In the genomic region with DNA sequence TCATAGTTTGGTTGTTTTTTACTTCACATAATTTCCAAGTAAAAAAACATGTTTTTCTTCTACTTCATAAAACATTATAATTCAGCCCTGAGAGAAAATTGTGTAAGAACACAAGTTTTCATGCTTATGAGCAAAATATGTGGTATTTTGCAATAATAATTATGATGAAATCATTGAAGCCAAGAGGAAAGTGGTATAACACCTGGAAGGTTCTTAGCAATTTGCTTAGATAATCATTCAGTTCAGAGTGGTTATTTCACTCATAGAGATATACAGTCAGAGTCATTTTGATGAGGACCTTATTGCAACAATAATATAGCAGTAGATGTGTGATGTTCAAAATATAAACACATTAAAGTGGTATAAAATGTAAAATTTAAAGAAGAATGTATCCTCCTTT, we compare ENCODE assay signal across 18 cellular contexts.
DNase-seq lines count a peak whose midpoint lies in the region; ATAC-seq, FAIRE-seq and TF ChIP-seq lines count a peak whose summit lies in the region.
"Had no signal": no experiment of that assay in that cellular context is flagged by ENCODE, and none has a peak within 500 bp of the region (broad histone marks: within the 10 kb centered on the region; RNA-seq: fewer than 3 reads in every experiment).

No MANE protein-coding gene starts in this region.

- H3K4me3 ChIP-seq in adipocyte (ENCODE audit: low read length) (no peak overlapping the region), choroid plexus epithelial cell (ENCODE audit: low read depth, low read length) (no peak overlapping the region), pancreas (no peak overlapping the region)
- H3K4me3 ChIP-seq: BLaER1, GM23338 had no signal

- H3K27me3 ChIP-seq in adipocyte (replicated peaks; ENCODE audit: control insufficient read depth, insufficient read depth, low read length) (no peaks in the 10 kb centered on the region), pancreas (no peaks in the 10 kb centered on the region)
- H3K27me3 ChIP-seq: BLaER1 had no signal

- H3K4me1 ChIP-seq in adipocyte (ENCODE audit: control insufficient read depth, insufficient read depth, low read length): no peaks in the 10 kb centered on the region
- no peaks in the 10 kb centered on the region for H3K4me1 ChIP-seq in pancreas
- H3K4me1 ChIP-seq: BLaER1 had no signal

- ATAC-seq in pancreas: no peak
- ATAC-seq: GM23338, HCT116 had no signal

- H3K36me3 ChIP-seq in adipocyte (ENCODE audit: control insufficient read depth, insufficient read depth, low read length, severe bottlenecking) (no peaks in the 10 kb centered on the region), pancreas (no peaks in the 10 kb centered on the region)
- H3K36me3 ChIP-seq: BLaER1 had no signal

- DNase-seq in NOMO-1 treated with DMSO at 0.1 percent for 48 hours (lab: John Stamatoyannopoulos, UW; ENCODE audit: unreplicated experiment): peak; percentile 5
- no peak for DNase-seq in NOMO-1 treated with dmso at 0.1 percent for 144 hours (lab: John Stamatoyannopoulos, UW; ENCODE audit: unreplicated experiment)
- peak; percentile 9 for DNase-seq in HCEC 1CT
- peak; percentile 52 for DNase-seq in adipocyte (ENCODE audit: low read depth)
- DNase-seq in choroid plexus epithelial cell (ENCODE audit: low read depth): peak; percentile 4
- no peak for DNase-seq in cerebellum (ENCODE audit: low spot score)
- no peak for DNase-seq in activated CD8-positive, alpha-beta memory T cell treated with anti-CD3 and anti-CD28 coated beads, Interleukin-2, amount 50 U/mL, for 48 hours
- DNase-seq in pancreas: no peak
- DNase-seq: 8988T; CD4-positive, alpha-beta memory T cell; DMS79 treated with DMSO at 0.1 percent for 48 hours; GF-D8; HFFc6 had no signal

- H3K27ac ChIP-seq in pancreas: no peak overlapping the region
- H3K27ac ChIP-seq: BLaER1 had no signal

- intact Hi-C loops in pancreas (cut with DNase I): no loop called here

- no peak overlapping the region for H3K9ac ChIP-seq in adipocyte (ENCODE audit: low read length)
- H3K9ac ChIP-seq: BLaER1 had no signal

- no peak for FAIRE-seq in pancreas (lab: Jason Lieb, UNC)
- FAIRE-seq: H54, HTR-8/SVneo had no signal

- TF ChIP-seq CTCF in choroid plexus epithelial cell (conservative IDR thresholded peaks at IDR 0.05; ENCODE audit: low read depth, low read length) (no peak), pancreas (IDR thresholded peaks at IDR 0.05) (no peak)

- H3K9me3 ChIP-seq in adipocyte (ENCODE audit: control insufficient read depth, low read length): no peaks in the 10 kb centered on the region
- H3K9me3 ChIP-seq in pancreas: no peaks in the 10 kb centered on the region
- H3K9me3 ChIP-seq: BLaER1 had no signal

Comparison
In these comparisons a context has a peak if more than half of its experiments do, and no peak if none do; other contexts are left out.
1. DNase-seq: peak in NOMO-1 treated with DMSO at 0.1 percent for 48 hours (single experiment), HCEC 1CT (single experiment), adipocyte (single experiment) and choroid plexus epithelial cell (single experiment); none in NOMO-1 treated with dmso at 0.1 percent for 144 hours (single experiment), cerebellum (single experiment), activated CD8-positive, alpha-beta memory T cell treated with anti-CD3 and anti-CD28 coated beads, Interleukin-2, amount 50 U/mL, for 48 hours (single experiment) and pancreas (0 of 6).